2 cellular contexts compared by ENCODE assay signal in the genomic region with DNA sequence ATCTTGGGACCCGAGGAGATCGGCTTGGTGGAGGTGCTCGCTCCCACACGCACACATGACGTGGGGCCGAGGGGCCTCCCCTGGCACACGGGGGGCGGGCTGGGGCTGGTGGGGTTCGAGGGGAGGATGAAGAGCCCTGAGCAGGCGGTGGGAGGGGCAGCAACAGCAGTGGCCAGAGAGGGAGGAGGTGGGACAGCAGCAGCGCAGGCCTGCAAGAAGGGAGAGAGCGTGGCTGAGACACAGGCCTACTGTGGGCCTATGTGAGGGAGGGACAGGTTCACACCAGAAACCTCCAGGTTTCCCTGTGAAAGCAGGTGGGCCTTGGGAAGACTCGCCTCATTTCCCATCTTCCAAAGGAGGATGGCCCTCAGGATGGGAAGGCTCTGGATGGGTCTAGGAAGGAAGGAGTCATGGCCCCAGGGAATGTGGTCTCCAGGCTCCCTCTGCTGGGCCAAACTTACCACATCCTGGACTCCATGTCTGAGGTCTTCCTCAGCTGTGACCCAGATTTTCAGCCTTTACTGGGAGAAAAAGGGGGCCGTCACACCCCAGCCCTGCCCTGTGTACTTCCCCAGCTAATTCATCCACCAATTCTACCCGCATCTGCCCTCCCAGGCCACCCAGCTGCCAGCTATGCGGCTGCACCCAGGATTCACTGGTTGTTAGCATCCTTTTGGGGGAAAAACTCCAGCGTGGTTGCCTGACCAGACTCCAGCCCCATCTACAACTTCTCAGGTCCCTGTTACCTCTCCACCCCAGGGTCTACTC.
A peak's percentile ranks its signal among the peaks of the same experiment; 100 is the strongest.
TF ChIP-seq lines count a peak whose summit lies in the region.

No MANE protein-coding gene starts in this region.

TF ChIP-seq in HCT116, 20 proteins besides CTCF, POLR2A, EP300 and RAD21:
- TF ChIP-seq SIN3A (IDR thresholded peaks at IDR 0.05; ENCODE audit: low read depth) (no peak), CBX3 (IDR thresholded peaks at IDR 0.05; ENCODE audit: low read depth) (no peak), CEBPB (IDR thresholded peaks at IDR 0.05; ENCODE audit: low read depth) (no peak)
TF ChIP-seq in HCT116: peak in this region for 0.

TF ChIP-seq in SK-N-SH, 30 proteins besides CTCF, POLR2A, EP300 and RAD21:
- TF ChIP-seq, protein P1, sequence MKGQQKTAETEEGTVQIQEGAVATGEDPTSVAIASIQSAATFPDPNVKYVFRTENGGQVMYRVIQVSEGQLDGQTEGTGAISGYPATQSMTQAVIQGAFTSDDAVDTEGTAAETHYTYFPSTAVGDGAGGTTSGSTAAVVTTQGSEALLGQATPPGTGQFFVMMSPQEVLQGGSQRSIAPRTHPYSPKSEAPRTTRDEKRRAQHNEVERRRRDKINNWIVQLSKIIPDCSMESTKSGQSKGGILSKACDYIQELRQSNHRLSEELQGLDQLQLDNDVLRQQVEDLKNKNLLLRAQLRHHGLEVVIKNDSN (IDR thresholded peaks at IDR 0.05; ENCODE audit: borderline replicate concordance, low read depth): no peak
- TF ChIP-seq SMC3 (IDR thresholded peaks at IDR 0.05; ENCODE audit: low read depth, low read length) (peak; percentile 43), YY1 (IDR thresholded peaks at IDR 0.05; ENCODE audit: low read depth) (peak; percentile 33; the same call in 1 of the 2 replicates), SIN3A (IDR thresholded peaks at IDR 0.05; ENCODE audit: borderline replicate concordance, low read depth, low read length) (0 out of 2 replicates have a peak, but pooled peaks have one; percentile 20)
- TF ChIP-seq, protein P2, sequence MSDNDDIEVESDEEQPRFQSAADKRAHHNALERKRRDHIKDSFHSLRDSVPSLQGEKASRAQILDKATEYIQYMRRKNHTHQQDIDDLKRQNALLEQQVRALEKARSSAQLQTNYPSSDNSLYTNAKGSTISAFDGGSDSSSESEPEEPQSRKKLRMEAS (IDR thresholded peaks at IDR 0.05; ENCODE audit: low read depth): no peak
- TF ChIP-seq, protein P3, sequence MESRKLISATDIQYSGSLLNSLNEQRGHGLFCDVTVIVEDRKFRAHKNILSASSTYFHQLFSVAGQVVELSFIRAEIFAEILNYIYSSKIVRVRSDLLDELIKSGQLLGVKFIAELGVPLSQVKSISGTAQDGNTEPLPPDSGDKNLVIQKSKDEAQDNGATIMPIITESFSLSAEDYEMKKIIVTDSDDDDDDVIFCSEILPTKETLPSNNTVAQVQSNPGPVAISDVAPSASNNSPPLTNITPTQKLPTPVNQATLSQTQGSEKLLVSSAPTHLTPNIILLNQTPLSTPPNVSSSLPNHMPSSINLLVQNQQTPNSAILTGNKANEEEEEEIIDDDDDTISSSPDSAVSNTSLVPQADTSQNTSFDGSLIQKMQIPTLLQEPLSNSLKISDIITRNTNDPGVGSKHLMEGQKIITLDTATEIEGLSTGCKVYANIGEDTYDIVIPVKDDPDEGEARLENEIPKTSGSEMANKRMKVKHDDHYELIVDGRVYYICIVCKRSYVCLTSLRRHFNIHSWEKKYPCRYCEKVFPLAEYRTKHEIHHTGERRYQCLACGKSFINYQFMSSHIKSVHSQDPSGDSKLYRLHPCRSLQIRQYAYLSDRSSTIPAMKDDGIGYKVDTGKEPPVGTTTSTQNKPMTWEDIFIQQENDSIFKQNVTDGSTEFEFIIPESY (IDR thresholded peaks at IDR 0.05; ENCODE audit: borderline replicate concordance, low read depth): no peak
